Comparison of ENCODE assay signal across 13 cellular contexts in the genomic region with DNA sequence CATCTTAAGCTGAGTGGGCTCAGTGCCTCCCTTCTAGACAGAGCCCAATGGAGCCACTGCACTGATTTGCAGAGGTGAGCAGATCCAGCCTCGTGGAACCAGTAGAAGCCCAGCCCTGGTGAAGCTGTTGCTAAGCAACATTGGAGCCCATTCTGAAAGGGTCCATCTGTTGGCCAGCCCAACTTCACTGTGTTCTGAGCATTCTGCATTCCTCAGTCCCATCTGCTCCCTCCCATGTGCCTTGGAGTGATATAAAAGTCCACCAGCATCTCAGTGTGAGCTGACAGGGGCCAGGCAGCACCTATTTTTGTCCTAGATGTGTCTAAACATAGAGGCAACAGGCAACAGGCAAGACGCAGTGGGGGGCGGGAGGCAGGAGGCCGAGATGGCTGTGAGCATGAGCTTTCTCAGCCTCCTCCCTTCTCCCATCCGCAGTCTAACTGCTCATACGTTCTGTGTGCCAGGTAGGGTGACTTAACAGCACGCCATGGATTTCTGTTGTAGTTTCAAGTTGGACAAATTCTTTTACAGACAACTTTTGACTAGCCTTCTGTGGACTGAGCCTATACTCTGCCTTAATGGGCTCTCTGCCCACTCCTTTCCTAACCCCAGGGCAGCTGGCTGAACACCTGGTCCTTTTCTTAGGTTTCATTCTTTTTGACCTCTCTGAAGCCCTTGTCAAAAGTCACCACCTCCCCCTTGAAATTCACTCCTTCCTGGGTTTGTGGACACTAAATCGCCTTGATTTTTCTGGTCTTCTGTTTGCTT.
DNase-seq lines count a peak whose midpoint lies in the region; ATAC-seq and TF ChIP-seq lines count a peak whose summit lies in the region.
"Had no signal": no experiment of that assay in that cellular context is flagged by ENCODE, and none has a peak within 500 bp of the region (broad histone marks: within the 10 kb centered on the region; RNA-seq: fewer than 3 reads in every experiment).

No MANE protein-coding gene starts in this region.

- H3K4me3 ChIP-seq in HEK293 (ENCODE audit: low read depth, low read length) (no peak overlapping the region), ascending aorta (no peak overlapping the region), rectal smooth muscle tissue (ENCODE audit: low read length) (no peak overlapping the region)

- H3K36me3 ChIP-seq in HEK293 (ENCODE audit: control insufficient read depth in 2 of 2, insufficient read depth in 1 of 2, low read length in 2 of 2) (no peaks in the 10 kb centered on the region), ascending aorta (no peaks in the 10 kb centered on the region), rectal smooth muscle tissue (ENCODE audit: control insufficient read depth, insufficient read depth, low read length) (no peaks in the 10 kb centered on the region)

- H3K4me1 Mint-ChIP-seq in activated naive CD8-positive, alpha-beta T cell treated with anti-CD3 and anti-CD28 coated beads, Interleukin-2, amount 50 U/mL, for 24 hours = peaks cover 15% of the 10 kb centered on the region

- H3K27ac Mint-ChIP-seq in activated naive CD8-positive, alpha-beta T cell treated with anti-CD3 and anti-CD28 coated beads, Interleukin-2, amount 50 U/mL, for 24 hours = no peak overlapping the region
- H3K27ac Mint-ChIP-seq: activated T-cell treated with anti-CD3 and anti-CD28 coated beads, Interleukin-2, amount 50 U/mL, for 24 hours had no signal

- DNase-seq in ascending aorta (ENCODE audit: low spot score in 2 of 2) (no peak), left cardiac atrium (peak; percentile 26), putamen (ENCODE audit: low spot score) (no peak)
- no peak for DNase-seq in activated naive CD8-positive, alpha-beta T cell treated with anti-CD3 and anti-CD28 coated beads, Interleukin-2, amount 50 U/mL, for 24 hours
- DNase-seq: activated CD4-positive, alpha-beta T cell treated with anti-CD3 and anti-CD28 coated beads for 1 hour; activated T-cell treated with anti-CD3 and anti-CD28 coated beads, Interleukin-2, amount 50 U/mL, for 24 hours; mesendoderm; NCI-H2029 treated with DMSO at 0.1 percent for 48 hours had no signal

- no peak overlapping the region for H3K9ac ChIP-seq in rectal smooth muscle tissue (ENCODE audit: low read length)
- H3K9ac ChIP-seq: parathyroid adenoma had no signal

- no peaks in the 10 kb centered on the region for H3K27me3 Mint-ChIP-seq in activated naive CD8-positive, alpha-beta T cell treated with anti-CD3 and anti-CD28 coated beads, Interleukin-2, amount 50 U/mL, for 24 hours
- H3K27me3 Mint-ChIP-seq: activated T-cell treated with anti-CD3 and anti-CD28 coated beads, Interleukin-2, amount 50 U/mL, for 24 hours had no signal

- no peaks in the 10 kb centered on the region for H3K4me1 ChIP-seq in HEK293 (ENCODE audit: control insufficient read depth, insufficient read depth, low read length)
- peaks cover 0 to 20% of the 10 kb centered on the region in 2 donors for H3K4me1 ChIP-seq in ascending aorta
- H3K4me1 ChIP-seq in rectal smooth muscle tissue (ENCODE audit: control insufficient read depth, insufficient read depth, low read length) = peaks cover 24% of the 10 kb centered on the region

- H3K27me3 ChIP-seq in ascending aorta (no peaks in the 10 kb centered on the region), rectal smooth muscle tissue (ENCODE audit: control insufficient read depth, insufficient read depth, low read length) (no peaks in the 10 kb centered on the region)

- no peaks in the 10 kb centered on the region for H3K36me3 Mint-ChIP-seq in activated naive CD8-positive, alpha-beta T cell treated with anti-CD3 and anti-CD28 coated beads, Interleukin-2, amount 50 U/mL, for 24 hours (ENCODE audit: low read depth)

- H3K4me3 Mint-ChIP-seq in activated naive CD8-positive, alpha-beta T cell treated with anti-CD3 and anti-CD28 coated beads, Interleukin-2, amount 50 U/mL, for 24 hours = no peak overlapping the region
- H3K4me3 Mint-ChIP-seq: activated T-cell treated with anti-CD3 and anti-CD28 coated beads, Interleukin-2, amount 50 U/mL, for 24 hours had no signal

- H3K9me3 ChIP-seq in HEK293 (ENCODE audit: control insufficient read depth, insufficient read depth, low read depth, low read length) (no peaks in the 10 kb centered on the region), ascending aorta (no peaks in the 10 kb centered on the region)

- CTCF ChIA-PET in HEK293 (lab: Yijun Ruan, JAX) = interaction anchor here (0.7 to 4.6 kb wide), 2 partner anchors 13 to 43 kb away, joined by 3 to 46 read pairs; no protein-coding TSS in a partner anchor

- H3K27ac ChIP-seq in HEK293 (ENCODE audit: extremely low read depth, low read depth, low read length) (no peak overlapping the region), ascending aorta (peak overlapping the region; percentile 56 to 59), rectal smooth muscle tissue (ENCODE audit: low read depth, low read length) (peak overlapping the region; percentile 96)
- H3K27ac ChIP-seq: parathyroid adenoma had no signal

- intact Hi-C loops in ascending aorta (cut with DNase I) (no loop called here), left cardiac atrium (cut with DNase I) (no loop called here)

- POLR2A ChIA-PET in HEK293 (lab: Yijun Ruan, JAX) = interaction anchor here (1.3 kb wide), 1 partner anchor 144 kb away, joined by 4 read pairs; the partner anchor contains the start of gene PPP1CB

- ATAC-seq in left cardiac atrium = peak; percentile 60 to 88
- no peak for ATAC-seq in HG02610 (IDR thresholded peaks at IDR 0.05; ENCODE audit: unreplicated experiment)
- ATAC-seq in activated naive CD8-positive, alpha-beta T cell treated with anti-CD3 and anti-CD28 coated beads, Interleukin-2, amount 50 U/mL, for 24 hours = no peak
- no peak for ATAC-seq in HG02623 (IDR thresholded peaks at IDR 0.05; ENCODE audit: unreplicated experiment)

- H3K9me3 Mint-ChIP-seq in activated naive CD8-positive, alpha-beta T cell treated with anti-CD3 and anti-CD28 coated beads, Interleukin-2, amount 50 U/mL, for 24 hours = no peaks in the 10 kb centered on the region
- H3K9me3 Mint-ChIP-seq: activated T-cell treated with anti-CD3 and anti-CD28 coated beads, Interleukin-2, amount 50 U/mL, for 24 hours had no signal

- TF ChIP-seq CTCF in HEK293 (tag by site-specific recombination; IDR thresholded peaks at IDR 0.05) = no peak
- TF ChIP-seq CTCF in ascending aorta (IDR thresholded peaks at IDR 0.05) = no peak

TF ChIP-seq in HEK293, 187 proteins besides CTCF, POLR2A, EP300 and RAD21:
- TF ChIP-seq KLF7 (tag by site-specific recombination; IDR thresholded peaks at IDR 0.05; ENCODE audit: borderline replicate concordance) (no peak), ZNF548 (tag by site-specific recombination; IDR thresholded peaks at IDR 0.05) (no peak), ZBTB8A (tag by site-specific recombination; IDR thresholded peaks at IDR 0.05) (no peak), ZNF214 (tag by site-specific recombination; IDR thresholded peaks at IDR 0.05; ENCODE audit: borderline replicate concordance) (no peak)
- TF ChIP-seq, protein P1, sequence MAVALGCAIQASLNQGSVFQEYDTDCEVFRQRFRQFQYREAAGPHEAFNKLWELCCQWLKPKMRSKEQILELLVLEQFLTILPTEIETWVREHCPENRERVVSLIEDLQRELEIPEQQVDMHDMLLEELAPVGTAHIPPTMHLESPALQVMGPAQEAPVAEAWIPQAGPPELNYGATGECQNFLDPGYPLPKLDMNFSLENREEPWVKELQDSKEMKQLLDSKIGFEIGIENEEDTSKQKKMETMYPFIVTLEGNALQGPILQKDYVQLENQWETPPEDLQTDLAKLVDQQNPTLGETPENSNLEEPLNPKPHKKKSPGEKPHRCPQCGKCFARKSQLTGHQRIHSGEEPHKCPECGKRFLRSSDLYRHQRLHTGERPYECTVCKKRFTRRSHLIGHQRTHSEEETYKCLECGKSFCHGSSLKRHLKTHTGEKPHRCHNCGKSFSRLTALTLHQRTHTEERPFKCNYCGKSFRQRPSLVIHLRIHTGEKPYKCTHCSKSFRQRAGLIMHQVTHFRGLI (tag by site-specific recombination; IDR thresholded peaks at IDR 0.05) = peak; percentile 41; the same call in 1 of the 2 replicates

Comparison
In these comparisons a context has a peak if more than half of its experiments do, and no peak if none do; other contexts are left out.
1. ATAC-seq: peak in left cardiac atrium (2 of 2); none in HG02610 (single experiment), activated naive CD8-positive, alpha-beta T cell treated with anti-CD3 and anti-CD28 coated beads, Interleukin-2, amount 50 U/mL, for 24 hours (single experiment) and HG02623 (single experiment).